In the genomic region with DNA sequence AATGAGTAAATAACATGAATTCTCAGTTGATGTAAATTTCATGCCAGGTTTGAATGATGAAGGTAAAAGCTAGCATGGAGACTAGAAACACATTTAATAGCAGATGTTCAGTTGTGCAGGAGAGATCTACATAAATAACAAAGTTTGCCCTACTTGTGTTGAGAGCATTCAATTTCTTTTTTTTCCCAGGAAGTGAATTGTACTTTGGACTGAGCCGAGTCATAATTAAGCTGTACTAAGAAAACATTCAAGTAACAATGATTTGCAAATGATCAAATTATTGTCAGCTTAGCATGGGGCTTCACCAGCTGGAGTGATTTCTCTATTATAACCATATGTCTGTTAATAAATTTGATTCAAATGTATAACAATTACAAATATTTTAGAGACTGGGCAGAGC, we compare ENCODE assay signal across 17 cellular contexts.
DNase-seq lines count a peak whose midpoint lies in the region; ATAC-seq, FAIRE-seq and TF ChIP-seq lines count a peak whose summit lies in the region.
"Had no signal": no experiment of that assay in that cellular context is flagged by ENCODE, and none has a peak within 500 bp of the region (broad histone marks: within the 10 kb centered on the region; RNA-seq: fewer than 3 reads in every experiment).

No MANE protein-coding gene starts in this region.

- H3K9ac ChIP-seq in GM12878 (ENCODE audit: control insufficient read depth, insufficient read depth, low read length): no peak overlapping the region

- RAD21 ChIA-PET in GM12878 (lab: Charles Lee; ENCODE audit: unreplicated experiment): interaction anchor here (0.7 to 7.4 kb wide), 16 partner anchors 10 to 751 kb away, joined by 3 to 41 read pairs (median 3); no protein-coding TSS in a partner anchor

- H3K4me1 Mint-ChIP-seq in activated T-helper 17 cell treated with anti-CD3 and anti-CD28 coated beads, Interleukin-2, amount 50 U/mL, for 72 hours: no peaks in the 10 kb centered on the region
- H3K4me1 Mint-ChIP-seq: T-cell had no signal

- no peaks in the 10 kb centered on the region for H3K9me3 Mint-ChIP-seq in activated T-helper 17 cell treated with anti-CD3 and anti-CD28 coated beads, Interleukin-2, amount 50 U/mL, for 72 hours
- H3K9me3 Mint-ChIP-seq: H9 had no signal

- no peaks in the 10 kb centered on the region for H3K36me3 Mint-ChIP-seq in activated T-helper 17 cell treated with anti-CD3 and anti-CD28 coated beads, Interleukin-2, amount 50 U/mL, for 72 hours (ENCODE audit: low read depth)
- H3K36me3 Mint-ChIP-seq: T-cell had no signal

- peaks cover 22% of the 10 kb centered on the region for H3K4me1 ChIP-seq in GM12878 (ENCODE audit: control insufficient read depth, insufficient read depth, low read length)

- no peak for TF ChIP-seq EP300 in GM12878 (IDR thresholded peaks at IDR 0.05; ENCODE audit: borderline replicate concordance in 1 of 2, control insufficient read depth in 1 of 2, low read depth in 2 of 2, low read length in 2 of 2)

- H3K4me3 Mint-ChIP-seq in activated T-helper 17 cell treated with anti-CD3 and anti-CD28 coated beads, Interleukin-2, amount 50 U/mL, for 72 hours: no peak overlapping the region
- H3K4me3 Mint-ChIP-seq: H9, T-cell had no signal

- CTCF ChIA-PET in GM12878 (lab: Yijun Ruan, JAX): interaction anchor here (0.7 to 4.1 kb wide), 11 partner anchors 14 to 710 kb away, joined by 3 to 25 read pairs (median 4); no protein-coding TSS in a partner anchor

- H3K4me2 ChIP-seq in GM12878 (ENCODE audit: control insufficient read depth, insufficient read depth): no peak overlapping the region

- no peak for TF ChIP-seq RAD21 in GM12878 (IDR thresholded peaks at IDR 0.05; ENCODE audit: insufficient read depth, low read depth, low read length)

- H3K27me3 Mint-ChIP-seq in activated T-helper 17 cell treated with anti-CD3 and anti-CD28 coated beads, Interleukin-2, amount 50 U/mL, for 72 hours: no peaks in the 10 kb centered on the region
- H3K27me3 Mint-ChIP-seq: T-cell had no signal

- ATAC-seq in GM12878 (no peak), HG03342 (IDR thresholded peaks at IDR 0.05; ENCODE audit: unreplicated experiment) (no peak)
- no peak for ATAC-seq in activated T-helper 17 cell treated with anti-CD3 and anti-CD28 coated beads, Interleukin-2, amount 50 U/mL, for 72 hours (replicated peaks)
- ATAC-seq: SK-N-SH treated with all-trans-retinoic acid at 6 μM for 48 hours, T-cell had no signal

- no peaks in the 10 kb centered on the region for H3K9me3 ChIP-seq in GM12878 (replicated peaks; ENCODE audit: control insufficient read depth, insufficient read depth, low read length)

- in situ Hi-C loops in GM12878 (cut with MboI): no loop called here

- no peaks in the 10 kb centered on the region for H3K27me3 ChIP-seq in GM12878 (replicated peaks in 1 of 2; ENCODE audit: control insufficient read depth in 2 of 2, insufficient read depth in 2 of 2, low read length in 1 of 2)

- DNase-seq in HT-29 (ENCODE audit: low spot score) (peak; percentile 39), NCI-H146 (lab: John Stamatoyannopoulos, UW) (peak; percentile 45), GM12878 (ENCODE audit: low read depth, low spot score) (no peak), renal cortical epithelial cell (ENCODE audit: low read depth) (peak; percentile 73), posterior vena cava (ENCODE audit: low spot score) (no peak)
- DNase-seq: AML-193, GDM1, H9, NCI-H1092 treated with DMSO at 0.1 percent for 48 hours, NCI-H2171, SHP77, T-cell had no signal

- no peaks in the 10 kb centered on the region for H3K36me3 ChIP-seq in GM12878 (ENCODE audit: control insufficient read depth in 2 of 2, insufficient read depth in 2 of 2, low read length in 1 of 2)

- TF ChIP-seq CTCF in GM12878 (IDR thresholded peaks at IDR 0.05 in 2 of 3, conservative IDR thresholded peaks at IDR 0.05 in 1 of 3; ENCODE audit: control insufficient read depth in 2 of 3, extremely low read depth in 1 of 3, insufficient read depth in 1 of 3, low read depth in 3 of 3, low read length in 3 of 3): no peak

- H4K20me1 ChIP-seq in GM12878 (ENCODE audit: control insufficient read depth, insufficient read depth): no peaks in the 10 kb centered on the region

- no peak overlapping the region; the same call in none of the 2 replicates for H2AFZ ChIP-seq in GM12878 (ENCODE audit: control insufficient read depth, low read depth, low read length)

- H3K27ac ChIP-seq in GM12878 (ENCODE audit: control insufficient read depth, insufficient read depth): no peak overlapping the region; the same call in 1 of the 2 replicates
- H3K27ac ChIP-seq: C4-2B had no signal

- no peak for FAIRE-seq in GM12878 (lab: Jason Lieb, UNC)
- FAIRE-seq: GM19239 had no signal

- H3K79me2 ChIP-seq in GM12878 (ENCODE audit: control insufficient read depth, insufficient read depth, low read length): no peaks in the 10 kb centered on the region

- WGBS in GM12878 (ENCODE audit: insufficient coverage, insufficient replicate concordance, low lambda C conversion rate, missing lambda C conversion rate): 0% methylated on average over 1 of the region's 1 CpG

- H3K27ac Mint-ChIP-seq in activated T-helper 17 cell treated with anti-CD3 and anti-CD28 coated beads, Interleukin-2, amount 50 U/mL, for 72 hours: no peak overlapping the region
- H3K27ac Mint-ChIP-seq: H9, T-cell had no signal

- intact Hi-C loops in GM12878 (cut with micrococcal nuclease; ENCODE audit: unreplicated experiment) (loop anchor here (5.0 to 10.0 kb wide), 2 partner anchors 182 to 754 kb away; no protein-coding TSS in a partner anchor), posterior vena cava (cut with DNase I) (no loop called here)

- SMC1A ChIA-PET in GM12878 (lab: Charles Lee; ENCODE audit: uncharacterized antibody, unreplicated experiment): interaction anchor here (0.6 to 9.6 kb wide), 19 partner anchors 10 to 751 kb away, joined by 3 to 131 read pairs (median 6); no protein-coding TSS in a partner anchor

- no peak for TF ChIP-seq POLR2A in GM12878 (IDR thresholded peaks at IDR 0.05; ENCODE audit: low read depth, low read length)

- BruUV-seq in GM12878 (replicated peaks; lab: Mats Ljungman, UMichigan): TSS peak; percentile 80

- POLR2A ChIA-PET in GM12878 (lab: Charles Lee): interaction anchor here (0.9 to 2.0 kb wide), 6 partner anchors 33 to 43 kb away, joined by 3 to 10 read pairs (median 3); no protein-coding TSS in a partner anchor

- H3K4me3 ChIP-seq in GM12878: no peak overlapping the region

TF ChIP-seq in GM12878, 131 proteins besides CTCF, POLR2A, EP300 and RAD21 (continues in another document):
- TF ChIP-seq CBX5 (IDR thresholded peaks at IDR 0.05; ENCODE audit: low read depth) (no peak), HDGF (IDR thresholded peaks at IDR 0.05) (no peak), TCF12 (IDR thresholded peaks at IDR 0.05; ENCODE audit: low read depth, low read length) (no peak), KDM1A (IDR thresholded peaks at IDR 0.05; ENCODE audit: borderline replicate concordance) (no peak), PAX5 (IDR thresholded peaks at IDR 0.05; ENCODE audit: borderline replicate concordance, low read depth, low read length) (no peak), SUPT20H (IDR thresholded peaks at IDR 0.05; ENCODE audit: borderline replicate concordance, control insufficient read depth, low read depth, low read length) (no peak), NFIC (IDR thresholded peaks at IDR 0.05; ENCODE audit: low read depth, low read length) (no peak), SMAD5 (IDR thresholded peaks at IDR 0.05; ENCODE audit: low read depth) (no peak), JUND (IDR thresholded peaks at IDR 0.05; ENCODE audit: low read depth, low read length) (no peak), CBX3 (IDR thresholded peaks at IDR 0.05; ENCODE audit: borderline replicate concordance, low read depth) (no peak), TARDBP (IDR thresholded peaks at IDR 0.05; ENCODE audit: borderline replicate concordance) (no peak), RCOR1 (conservative IDR thresholded peaks at IDR 0.05; ENCODE audit: low read depth, low read length) (no peak), POU2F2 (IDR thresholded peaks at IDR 0.05; ENCODE audit: borderline replicate concordance, low read depth, low read length) (no peak), MEF2A (IDR thresholded peaks at IDR 0.05; ENCODE audit: insufficient read depth, low read depth, low read length) (no peak), GATAD2B (conservative IDR thresholded peaks at IDR 0.05; ENCODE audit: low read depth) (no peak)
- TF ChIP-seq, protein P1, sequence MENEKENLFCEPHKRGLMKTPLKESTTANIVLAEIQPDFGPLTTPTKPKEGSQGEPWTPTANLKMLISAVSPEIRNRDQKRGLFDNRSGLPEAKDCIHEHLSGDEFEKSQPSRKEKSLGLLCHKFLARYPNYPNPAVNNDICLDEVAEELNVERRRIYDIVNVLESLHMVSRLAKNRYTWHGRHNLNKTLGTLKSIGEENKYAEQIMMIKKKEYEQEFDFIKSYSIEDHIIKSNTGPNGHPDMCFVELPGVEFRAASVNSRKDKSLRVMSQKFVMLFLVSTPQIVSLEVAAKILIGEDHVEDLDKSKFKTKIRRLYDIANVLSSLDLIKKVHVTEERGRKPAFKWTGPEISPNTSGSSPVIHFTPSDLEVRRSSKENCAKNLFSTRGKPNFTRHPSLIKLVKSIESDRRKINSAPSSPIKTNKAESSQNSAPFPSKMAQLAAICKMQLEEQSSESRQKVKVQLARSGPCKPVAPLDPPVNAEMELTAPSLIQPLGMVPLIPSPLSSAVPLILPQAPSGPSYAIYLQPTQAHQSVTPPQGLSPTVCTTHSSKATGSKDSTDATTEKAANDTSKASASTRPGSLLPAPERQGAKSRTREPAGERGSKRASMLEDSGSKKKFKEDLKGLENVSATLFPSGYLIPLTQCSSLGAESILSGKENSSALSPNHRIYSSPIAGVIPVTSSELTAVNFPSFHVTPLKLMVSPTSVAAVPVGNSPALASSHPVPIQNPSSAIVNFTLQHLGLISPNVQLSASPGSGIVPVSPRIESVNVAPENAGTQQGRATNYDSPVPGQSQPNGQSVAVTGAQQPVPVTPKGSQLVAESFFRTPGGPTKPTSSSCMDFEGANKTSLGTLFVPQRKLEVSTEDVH (IDR thresholded peaks at IDR 0.05; ENCODE audit: low read depth, partially characterized antibody): no peak
- TF ChIP-seq, protein P2, sequence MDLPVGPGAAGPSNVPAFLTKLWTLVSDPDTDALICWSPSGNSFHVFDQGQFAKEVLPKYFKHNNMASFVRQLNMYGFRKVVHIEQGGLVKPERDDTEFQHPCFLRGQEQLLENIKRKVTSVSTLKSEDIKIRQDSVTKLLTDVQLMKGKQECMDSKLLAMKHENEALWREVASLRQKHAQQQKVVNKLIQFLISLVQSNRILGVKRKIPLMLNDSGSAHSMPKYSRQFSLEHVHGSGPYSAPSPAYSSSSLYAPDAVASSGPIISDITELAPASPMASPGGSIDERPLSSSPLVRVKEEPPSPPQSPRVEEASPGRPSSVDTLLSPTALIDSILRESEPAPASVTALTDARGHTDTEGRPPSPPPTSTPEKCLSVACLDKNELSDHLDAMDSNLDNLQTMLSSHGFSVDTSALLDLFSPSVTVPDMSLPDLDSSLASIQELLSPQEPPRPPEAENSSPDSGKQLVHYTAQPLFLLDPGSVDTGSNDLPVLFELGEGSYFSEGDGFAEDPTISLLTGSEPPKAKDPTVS (IDR thresholded peaks at IDR 0.05; ENCODE audit: low read depth, low read length): no peak

Comparison
In these comparisons a context has a peak if more than half of its experiments do, and no peak if none do; other contexts are left out.
1. DNase-seq: peak in HT-29 (single experiment), NCI-H146 (single experiment) and renal cortical epithelial cell (single experiment); none in GM12878 (single experiment) and posterior vena cava (single experiment).